19 cellular contexts compared by ENCODE assay signal in genomic region chr3:25355034-25355898, GRCh38.
A peak's percentile ranks its signal among the peaks of the same experiment; 100 is the strongest.
DNase-seq lines count a peak whose midpoint lies in the region; ATAC-seq and TF ChIP-seq lines count a peak whose summit lies in the region.
"Had no signal": no experiment of that assay in that cellular context is flagged by ENCODE, and none has a peak within 500 bp of the region (broad histone marks: within the 10 kb centered on the region; RNA-seq: fewer than 3 reads in every experiment).

No MANE protein-coding gene starts in this region.

- H3K4me2 ChIP-seq in DND-41 (ENCODE audit: insufficient read depth, low read length): no peak overlapping the region
- peak overlapping the region; percentile 57 for H3K4me2 ChIP-seq in SK-N-SH
- peak overlapping the region; percentile 60 for H3K4me2 ChIP-seq in osteoblast (ENCODE audit: insufficient read depth, low read length)
- H3K4me2 ChIP-seq: KMS-11 had no signal

- H3K36me3 ChIP-seq in DND-41 (ENCODE audit: insufficient read depth, low read length) (no peaks in the 10 kb centered on the region), SK-N-SH (replicated peaks in 1 of 2; ENCODE audit: control insufficient read depth in 1 of 2, insufficient read depth in 2 of 2, low read length in 1 of 2) (no peaks in the 10 kb centered on the region), osteoblast (ENCODE audit: insufficient read depth, low read length) (no peaks in the 10 kb centered on the region), ovary (no peaks in the 10 kb centered on the region)

- H3K79me2 ChIP-seq in DND-41 (ENCODE audit: insufficient read depth, low read length) (no peaks in the 10 kb centered on the region), SK-N-SH (ENCODE audit: insufficient read depth) (no peaks in the 10 kb centered on the region), osteoblast (ENCODE audit: insufficient read depth, low read length) (no peaks in the 10 kb centered on the region)

- WGBS in SK-N-SH (ENCODE audit: low lambda C conversion rate): 43% methylated on average over 5 of the region's 5 CpGs
- 49 to 58% (median 52%) methylated on average over 5 of the region's 5 CpGs for WGBS in ovary, 3 donors

- H3F3A ChIP-seq in SK-N-SH (replicated peaks; ENCODE audit: insufficient read depth): no peaks in the 10 kb centered on the region

- no peak overlapping the region for H3K27ac ChIP-seq in DND-41 (ENCODE audit: low read length)
- H3K27ac ChIP-seq in SK-N-SH (ENCODE audit: low read depth in 2 of 2, low read length in 1 of 2): no peak overlapping the region; a peak in 2 of 4 replicates
- no peak overlapping the region for H3K27ac ChIP-seq in coronary artery
- H3K27ac ChIP-seq in osteoblast (ENCODE audit: low read depth, low read length): no peak overlapping the region
- no peak overlapping the region for H3K27ac ChIP-seq in ovary
- H3K27ac ChIP-seq: KMS-11, SK-N-MC had no signal

- H3K27me3 Mint-ChIP-seq in activated CD4-positive, alpha-beta T cell treated with anti-CD3 and anti-CD28 coated beads, Interleukin-2, amount 10 ng/mL, durations not matched to agents 24 days and 14 days: no peaks in the 10 kb centered on the region
- H3K27me3 Mint-ChIP-seq in CD14-positive monocyte (ENCODE audit: low read depth in 3 of 3): peaks cover 0 to 1% (median 0%) of the 10 kb centered on the region in 3 donors
- H3K27me3 Mint-ChIP-seq: CD4-positive, alpha-beta memory T cell had no signal

- H3K4me3 ChIP-seq in DND-41 (ENCODE audit: low read depth in 1 of 2, low read length in 2 of 2): no peak overlapping the region
- no peak overlapping the region for H3K4me3 ChIP-seq in SK-N-SH (ENCODE audit: low read depth in 2 of 2, low read length in 1 of 2)
- peak overlapping the region; percentile 21 for H3K4me3 ChIP-seq in coronary artery
- peak overlapping the region; percentile 24 for H3K4me3 ChIP-seq in osteoblast (ENCODE audit: insufficient read depth, low read length)
- no peak overlapping the region for H3K4me3 ChIP-seq in ovary
- H3K4me3 ChIP-seq: SK-N-MC had no signal

- H3K36me3 Mint-ChIP-seq in activated CD4-positive, alpha-beta T cell treated with anti-CD3 and anti-CD28 coated beads, Interleukin-2, amount 10 ng/mL, durations not matched to agents 24 days and 14 days (ENCODE audit: low read depth): no peaks in the 10 kb centered on the region
- H3K36me3 Mint-ChIP-seq in CD14-positive monocyte: no peaks in the 10 kb centered on the region
- H3K36me3 Mint-ChIP-seq: CD4-positive, alpha-beta memory T cell had no signal

- H3K9me2 ChIP-seq in SK-N-SH: no peaks in the 10 kb centered on the region

- H3K4me3 Mint-ChIP-seq in activated CD4-positive, alpha-beta T cell treated with anti-CD3 and anti-CD28 coated beads, Interleukin-2, amount 10 ng/mL, durations not matched to agents 24 days and 14 days: no peak overlapping the region
- no peak overlapping the region for H3K4me3 Mint-ChIP-seq in CD14-positive monocyte
- H3K4me3 Mint-ChIP-seq: CD4-positive, alpha-beta memory T cell; H9 had no signal

- H4K20me1 ChIP-seq in DND-41 (ENCODE audit: insufficient read depth, low read length): no peaks in the 10 kb centered on the region
- no peaks in the 10 kb centered on the region for H4K20me1 ChIP-seq in SK-N-SH (ENCODE audit: insufficient read depth)
- no peaks in the 10 kb centered on the region for H4K20me1 ChIP-seq in osteoblast (ENCODE audit: insufficient read depth, low read length)

- H3K4me1 ChIP-seq in DND-41 (ENCODE audit: insufficient read depth, low read length) (no peaks in the 10 kb centered on the region), SK-N-SH (ENCODE audit: control insufficient read depth in 1 of 2, insufficient read depth in 2 of 2, low read depth in 1 of 2, low read length in 1 of 2) (no peaks in the 10 kb centered on the region; a peak in 1 of 4 replicates), osteoblast (ENCODE audit: insufficient read depth, low read length) (peaks cover 17% of the 10 kb centered on the region), ovary (ENCODE audit: insufficient read depth) (no peaks in the 10 kb centered on the region)

- TF ChIP-seq EP300 in SK-N-SH (IDR thresholded peaks at IDR 0.05; ENCODE audit: borderline replicate concordance in 1 of 2, low read depth in 1 of 2, low read length in 1 of 2): no peak
- TF ChIP-seq EP300 in ovary (IDR thresholded peaks at IDR 0.05): no peak

- no peak for TF ChIP-seq POLR2A in ovary (IDR thresholded peaks at IDR 0.05)

- TF ChIP-seq CTCF in DND-41 (IDR thresholded peaks at IDR 0.05; ENCODE audit: borderline replicate concordance, extremely low read depth, low read length, poor library complexity, severe bottlenecking): no peak
- no peak for TF ChIP-seq CTCF in SK-N-SH (IDR thresholded peaks at IDR 0.05)
- TF ChIP-seq CTCF in coronary artery (IDR thresholded peaks at IDR 0.05): no peak
- no peak for TF ChIP-seq CTCF in osteoblast (IDR thresholded peaks at IDR 0.05; ENCODE audit: extremely low read depth, low read depth, low read length)
- no peak for TF ChIP-seq CTCF in CD14-positive monocyte (IDR thresholded peaks at IDR 0.05)
- no peak for TF ChIP-seq CTCF in ovary (IDR thresholded peaks at IDR 0.05)

- POLR2A ChIA-PET in SK-N-SH (lab: Yijun Ruan, JAX): no interaction called here

- intact Hi-C loops in activated CD4-positive, alpha-beta T cell treated with anti-CD3 and anti-CD28 coated beads, Interleukin-2, amount 10 ng/mL, durations not matched to agents 24 days and 14 days (cut with micrococcal nuclease): no loop called here
- intact Hi-C loops in CD14-positive monocyte (cut with micrococcal nuclease) (no loop called here), ovary (cut with DNase I) (no loop called here)

- H3K4me1 Mint-ChIP-seq in activated CD4-positive, alpha-beta T cell treated with anti-CD3 and anti-CD28 coated beads, Interleukin-2, amount 10 ng/mL, durations not matched to agents 24 days and 14 days: no peaks in the 10 kb centered on the region
- no peaks in the 10 kb centered on the region for H3K4me1 Mint-ChIP-seq in CD14-positive monocyte
- H3K4me1 Mint-ChIP-seq: CD4-positive, alpha-beta memory T cell had no signal

- H2AFZ ChIP-seq in DND-41 (ENCODE audit: low read depth, low read length) (no peak overlapping the region), SK-N-SH (ENCODE audit: low read depth) (0 out of 2 replicates have a peak overlapping the region, but pooled peaks have one; percentile 43), osteoblast (ENCODE audit: low read length) (no peak overlapping the region)

- H3K9me3 ChIP-seq in DND-41 (ENCODE audit: insufficient read depth, low read length, severe bottlenecking) (no peaks in the 10 kb centered on the region), SK-N-SH (no peaks in the 10 kb centered on the region), osteoblast (ENCODE audit: low read depth, low read length) (no peaks in the 10 kb centered on the region), ovary (no peaks in the 10 kb centered on the region)

- peak; percentile 52; the same call in 2 of the 3 replicates for ATAC-seq in DND-41 (ENCODE audit: insufficient read depth, low read depth)
- ATAC-seq: HepG2 had no signal

- no peak for DNase-seq in DND-41
- no peak for DNase-seq in SK-N-SH
- no peak for DNase-seq in coronary artery (ENCODE audit: low spot score)
- DNase-seq in osteoblast (ENCODE audit: insufficient read length, low spot score, missing footprints): peak; percentile 58
- DNase-seq in activated CD4-positive, alpha-beta T cell treated with anti-CD3 and anti-CD28 coated beads, Interleukin-2, amount 10 ng/mL, durations not matched to agents 24 days and 14 days: no peak
- DNase-seq in CD14-positive monocyte (ENCODE audit: low spot score): no peak
- DNase-seq in activated gamma-delta T cell treated with Interleukin-2 at 50 U/mL for 16 hours: no peak
- DNase-seq in ovary: no peak
- DNase-seq: AML-193; CD4-positive, alpha-beta memory T cell; EL; H9; MM.1S; NCI-H1105 treated with DMSO at 0.1 percent for 48 hours; NCI-H187; NCI-H2171 had no signal

- H3K9ac ChIP-seq in DND-41 (ENCODE audit: low read depth, low read length): no peak overlapping the region
- no peak overlapping the region for H3K9ac ChIP-seq in SK-N-SH
- H3K9ac ChIP-seq: KMS-11 had no signal

- CTCF ChIA-PET in SK-N-SH (lab: Yijun Ruan, JAX): no interaction called here

- TF ChIP-seq RAD21 in SK-N-SH (IDR thresholded peaks at IDR 0.05; ENCODE audit: low read length): no peak

- H3K27ac Mint-ChIP-seq in activated CD4-positive, alpha-beta T cell treated with anti-CD3 and anti-CD28 coated beads, Interleukin-2, amount 10 ng/mL, durations not matched to agents 24 days and 14 days: no peak overlapping the region
- no peak overlapping the region for H3K27ac Mint-ChIP-seq in CD14-positive monocyte
- H3K27ac Mint-ChIP-seq: CD4-positive, alpha-beta memory T cell; H9 had no signal

- no peaks in the 10 kb centered on the region for H3K27me3 ChIP-seq in DND-41 (ENCODE audit: insufficient read depth, low read length, poor library complexity)
- H3K27me3 ChIP-seq in SK-N-SH (ENCODE audit: insufficient read depth): no peaks in the 10 kb centered on the region
- no peaks in the 10 kb centered on the region for H3K27me3 ChIP-seq in osteoblast (ENCODE audit: insufficient read depth, low read length)
- H3K27me3 ChIP-seq in ovary: no peaks in the 10 kb centered on the region

- H3K9me3 Mint-ChIP-seq in activated CD4-positive, alpha-beta T cell treated with anti-CD3 and anti-CD28 coated beads, Interleukin-2, amount 10 ng/mL, durations not matched to agents 24 days and 14 days: peaks cover 9% of the 10 kb centered on the region
- peaks cover 2 to 9% (median 5%) of the 10 kb centered on the region in 7 donors for H3K9me3 Mint-ChIP-seq in CD14-positive monocyte

TF ChIP-seq in SK-N-SH, 30 proteins besides CTCF, POLR2A, EP300 and RAD21:
- no peak for TF ChIP-seq JUND (IDR thresholded peaks at IDR 0.05)
- TF ChIP-seq RCOR1 (IDR thresholded peaks at IDR 0.05; ENCODE audit: low read length): no peak
- no peak for TF ChIP-seq MAX (IDR thresholded peaks at IDR 0.05; ENCODE audit: low read depth)
- TF ChIP-seq CHD2 (IDR thresholded peaks at IDR 0.05; ENCODE audit: low read length, partially characterized antibody): no peak
- no peak for TF ChIP-seq TEAD4 (IDR thresholded peaks at IDR 0.05; ENCODE audit: borderline replicate concordance, insufficient read depth)

Comparison
In these comparisons a context has a peak if more than half of its experiments do, and no peak if none do; other contexts are left out.
1. H3K4me3 ChIP-seq: peak in coronary artery (single experiment) and osteoblast (single experiment); none in DND-41 (0 of 2), SK-N-SH (0 of 2) and ovary (single experiment).